8 cellular contexts compared by ENCODE assay signal in genomic region chr22:38826801-38827200, GRCh38.
"Had no signal": no experiment of that assay in that cellular context is flagged by ENCODE, and none has a peak within 500 bp of the region (broad histone marks: within the 10 kb centered on the region; RNA-seq: fewer than 3 reads in every experiment).

No MANE protein-coding gene starts in this region.

- H3K4me3 Mint-ChIP-seq: GM23338, HFFc6 had no signal

- H3K4me3 ChIP-seq: GM23338, HAP-1, K562 had no signal

- H3K4me1 ChIP-seq: HAP-1 had no signal

- H3K4me2 ChIP-seq: GM23338 had no signal

- ATAC-seq: GM23338, HCT116, K562 had no signal

- DNase-seq: H7, HFFc6, IMR-90 had no signal

- H3K9me3 ChIP-seq: HAP-1 had no signal

- H3K36me3 ChIP-seq: HAP-1 had no signal

- H3K27ac Mint-ChIP-seq: GM23338, HFFc6 had no signal

- FAIRE-seq: HTR-8/SVneo, K562 had no signal

- H3K9me3 Mint-ChIP-seq: GM23338, HFFc6 had no signal

- H2AFZ ChIP-seq: GM23338 had no signal
